ENCODE assay signal across 28 cellular contexts in genomic region chr22:33088418-33088817, GRCh38. TPM values are rescaled to one million over a fixed set of nuclear protein-coding genes. Genes with fewer than 3 reads are reported as not detected.
DNase-seq lines count a peak whose midpoint lies in the region; ATAC-seq and TF ChIP-seq lines count a peak whose summit lies in the region.
"Had no signal": no experiment of that assay in that cellular context is flagged by ENCODE, and none has a peak within 500 bp of the region (broad histone marks: within the 10 kb centered on the region; RNA-seq: fewer than 3 reads in every experiment).

No MANE protein-coding gene starts in this region.

- DNase-seq in Ammon's horn (ENCODE audit: low spot score) (peak; percentile 18), MG63 (peak; percentile 30), left lung (no peak), NOMO-1 (lab: John Stamatoyannopoulos, UW; ENCODE audit: unreplicated experiment in 2 of 2) (no peak), KG1 (lab: John Stamatoyannopoulos, UW) (no peak), T-helper 17 cell (no peak)
- DNase-seq: AML-193; BE2C; C1 segment of cervical spinal cord; CD4-positive, alpha-beta memory T cell; CD4-positive, CD25-positive, alpha-beta regulatory T cell; CD8-positive, alpha-beta memory T cell; COR-L47; DMS 273 treated with DMSO at 0.1 percent for 48 hours; DMS153; DMS53; DMS79; DND-41; EL; GDM1 had no signal

- no peak overlapping the region for H3K27ac ChIP-seq in left lung
- H3K27ac ChIP-seq: 22Rv1, A549, BLaER1 had no signal

- no peak for TF ChIP-seq CTCF in left lung (IDR thresholded peaks at IDR 0.05)

- H3K27me3 Mint-ChIP-seq in T-helper 17 cell: peaks cover 7% of the 10 kb centered on the region
- H3K27me3 Mint-ChIP-seq: CD4-positive, alpha-beta memory T cell; CD4-positive, CD25-positive, alpha-beta regulatory T cell had no signal

- no peaks in the 10 kb centered on the region for H3K27me3 ChIP-seq in MG63
- peaks cover 0 to 5% of the 10 kb centered on the region in 2 donors for H3K27me3 ChIP-seq in left lung
- H3K27me3 ChIP-seq: BE2C, BLaER1 had no signal

- no peaks in the 10 kb centered on the region for H3K36me3 Mint-ChIP-seq in T-helper 17 cell (ENCODE audit: low read depth)
- H3K36me3 Mint-ChIP-seq: CD14-positive monocyte; CD4-positive, alpha-beta memory T cell; CD4-positive, CD25-positive, alpha-beta regulatory T cell; CD8-positive, alpha-beta memory T cell had no signal

- intact Hi-C loops in left lung (cut with DNase I): no loop called here

- H3K36me3 ChIP-seq in MG63 (no peaks in the 10 kb centered on the region), left lung (no peaks in the 10 kb centered on the region)
- H3K36me3 ChIP-seq: BE2C, BLaER1 had no signal

- H3K4me3 ChIP-seq in MG63 (no peak overlapping the region), left lung (no peak overlapping the region)
- H3K4me3 ChIP-seq: A549, BLaER1, GM12878 had no signal

- no peak overlapping the region for H3K4me3 Mint-ChIP-seq in T-helper 17 cell
- H3K4me3 Mint-ChIP-seq: CD14-positive monocyte; CD4-positive, alpha-beta memory T cell; CD4-positive, CD25-positive, alpha-beta regulatory T cell; CD8-positive, alpha-beta memory T cell had no signal

- no peaks in the 10 kb centered on the region; the same call in 1 of the 2 replicates for H3K9me3 ChIP-seq in MG63
- no peaks in the 10 kb centered on the region for H3K9me3 ChIP-seq in left lung
- no peaks in the 10 kb centered on the region for H3K9me3 ChIP-seq in T-helper 17 cell (ENCODE audit: control insufficient read depth, low read length, poor library complexity, severe bottlenecking)
- H3K9me3 ChIP-seq: A549, BE2C had no signal

- H3K4me1 ChIP-seq in left lung: no peaks in the 10 kb centered on the region
- H3K4me1 ChIP-seq: A549, BE2C, BLaER1 had no signal

- no peak overlapping the region for H3K27ac Mint-ChIP-seq in T-helper 17 cell
- H3K27ac Mint-ChIP-seq: CD4-positive, alpha-beta memory T cell; CD4-positive, CD25-positive, alpha-beta regulatory T cell; CD8-positive, alpha-beta memory T cell had no signal

- ATAC-seq in esophagus mucosa: peak; percentile 72
- peak; percentile 83 for ATAC-seq in left lung
- no peak for ATAC-seq in GM21367 (IDR thresholded peaks at IDR 0.05; ENCODE audit: unreplicated experiment)
- ATAC-seq in T-helper 17 cell: no peak
- ATAC-seq: GM12878 had no signal

- H3K4me1 Mint-ChIP-seq in T-helper 17 cell: no peaks in the 10 kb centered on the region
- H3K4me1 Mint-ChIP-seq: CD14-positive monocyte; CD4-positive, alpha-beta memory T cell; CD4-positive, CD25-positive, alpha-beta regulatory T cell; CD8-positive, alpha-beta memory T cell had no signal

RNA-seq across cellular contexts. Expression of gene SYN3, which starts 30.2 kb away (rescaled TPM):
- not detected in 2 replicates for total RNA-seq in MG63 (2014; rRNA removed; shearing (Covaris generic); ENCODE audit: low replicate concordance)
- not detected for total RNA-seq in esophagus mucosa
- 1 to 10 TPM in 1 of 2 donors, under 1 TPM in 1; 0.47 to 1.2 TPM for total RNA-seq in left lung
- 1 to 10 TPM in 1 of 2 donors, not detected in 1; 1.3 TPM for total RNA-seq in T-helper 17 cell
- total RNA-seq: CD4-positive, alpha-beta memory T cell; CD4-positive, CD25-positive, alpha-beta regulatory T cell; CD8-positive, alpha-beta memory T cell; G401; GM12878 had no signal

Comparison
In these comparisons a context has a peak if more than half of its experiments do, and no peak if none do; other contexts are left out.
1. DNase-seq: peak in Ammon's horn (single experiment) and MG63 (single experiment); none in left lung (0 of 2), NOMO-1 (0 of 2), KG1 (single experiment) and T-helper 17 cell (0 of 3).
2. ATAC-seq: peak in esophagus mucosa (single experiment) and left lung (single experiment); none in GM21367 (single experiment) and T-helper 17 cell (single experiment).